ENCODE assay signal across 9 cellular contexts in the genomic region with DNA sequence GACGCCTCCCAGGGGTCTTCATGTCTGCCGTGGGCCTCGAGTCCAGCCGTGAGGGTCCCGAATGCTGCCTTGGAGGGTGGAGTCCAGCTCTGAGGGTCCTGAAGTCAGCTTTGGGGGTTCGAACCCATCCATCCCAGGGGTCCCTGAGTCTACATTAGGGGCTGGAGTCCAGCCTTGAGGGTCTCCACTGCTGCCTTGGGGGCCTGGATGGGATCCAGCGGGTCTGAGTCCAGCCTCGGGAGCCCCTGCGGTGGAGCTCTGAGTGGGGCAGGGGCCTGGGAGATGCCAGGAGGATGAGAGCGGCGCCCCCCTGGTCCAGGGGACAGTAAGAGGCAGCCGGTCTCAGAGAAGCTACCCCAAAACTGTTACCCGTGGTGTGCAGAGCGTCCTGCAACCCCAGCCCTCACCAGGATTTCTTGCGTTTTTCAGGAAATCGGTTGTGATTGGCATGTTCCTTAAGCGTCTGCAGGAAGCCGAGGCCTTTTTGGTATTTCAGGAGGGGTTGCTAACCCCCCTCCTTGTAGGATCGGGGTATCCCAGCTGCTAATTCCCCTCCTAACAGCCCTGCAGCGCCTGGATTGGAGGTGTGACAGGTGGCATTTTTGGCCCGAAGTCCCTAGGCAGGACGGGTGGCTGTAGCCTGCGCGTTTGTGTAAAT. TPM values are rescaled to one million over a fixed set of nuclear protein-coding genes. Genes with fewer than 3 reads are reported as not detected.
DNase-seq lines count a peak whose midpoint lies in the region; ATAC-seq, FAIRE-seq and TF ChIP-seq lines count a peak whose summit lies in the region.
"Had no signal": no experiment of that assay in that cellular context is flagged by ENCODE, and none has a peak within 500 bp of the region (broad histone marks: within the 10 kb centered on the region; RNA-seq: fewer than 3 reads in every experiment).

No MANE protein-coding gene starts in this region.

- DNase-seq in PC-9 (no peak), epithelial cell of esophagus (ENCODE audit: low read depth) (peak; percentile 17), H54 (ENCODE audit: insufficient read length, low spot score) (no peak), NCI-H345 (lab: John Stamatoyannopoulos, UW) (no peak), NCI-H510A (lab: John Stamatoyannopoulos, UW) (no peak)

- peaks cover 21 to 42% (median 28%) of the 10 kb centered on the region in 10 experiments; a peak in 19 of 20 replicates for H3K4me1 ChIP-seq in BLaER1 treated with 17β-estradiol and CSF1 and Interleukin-3, amounts not matched to agents 10 nM and 100 nM
- no peaks in the 10 kb centered on the region for H3K4me1 ChIP-seq in PC-9 (replicated peaks; ENCODE audit: insufficient read depth)

- peaks cover 0 to 7% (median 0%) of the 10 kb centered on the region in 11 experiments; a peak in 3 of 22 replicates for H3K9me3 ChIP-seq in BLaER1 treated with 17β-estradiol and CSF1 and Interleukin-3, amounts not matched to agents 10 nM and 100 nM (replicated peaks in 1 of 11)
- H3K9me3 ChIP-seq in PC-9 (ENCODE audit: insufficient read depth, low read depth): no peaks in the 10 kb centered on the region
- H3K9me3 ChIP-seq in neural cell (ENCODE audit: low read length): no peaks in the 10 kb centered on the region

- no peak for FAIRE-seq in H54 (lab: Jason Lieb, UNC)
- FAIRE-seq: islet of Langerhans had no signal

- H3K9ac ChIP-seq in BLaER1 treated with 17β-estradiol and CSF1 and Interleukin-3, amounts not matched to agents 10 nM and 100 nM: peak overlapping the region; percentile 98 to 100 (median 99)
- H3K9ac ChIP-seq in neural cell (ENCODE audit: low read length): peak overlapping the region; percentile 90

- no peaks in the 10 kb centered on the region for H3K27me3 ChIP-seq in BLaER1 treated with 17β-estradiol and CSF1 and Interleukin-3, amounts not matched to agents 10 nM and 100 nM
- H3K27me3 ChIP-seq in PC-9 (ENCODE audit: insufficient read depth, low read depth) (no peaks in the 10 kb centered on the region), neural cell (ENCODE audit: insufficient read depth, low read depth, low read length) (no peaks in the 10 kb centered on the region)

- TF ChIP-seq CTCF in PC-9 (conservative IDR thresholded peaks at IDR 0.05) (no peak), epithelial cell of esophagus (IDR thresholded peaks at IDR 0.05; ENCODE audit: insufficient read depth, low read depth, low read length, missing control alignments) (no peak), neural cell (IDR thresholded peaks at IDR 0.05; ENCODE audit: poor library complexity, severe bottlenecking) (no peak)

- no TSS peak for BruUV-seq in PC-9 (replicated peaks; lab: Mats Ljungman, UMichigan)

- peak overlapping the region; percentile 88 to 100 (median 98) for H3K4me3 ChIP-seq in BLaER1 treated with 17β-estradiol and CSF1 and Interleukin-3, amounts not matched to agents 10 nM and 100 nM
- H3K4me3 ChIP-seq in PC-9: peak overlapping the region; percentile 69
- H3K4me3 ChIP-seq in epithelial cell of esophagus (ENCODE audit: low read length): peak overlapping the region; percentile 85
- peak overlapping the region; percentile 94 for H3K4me3 ChIP-seq in neural cell (ENCODE audit: low read length)

- H3K27ac ChIP-seq in BLaER1 treated with 17β-estradiol and CSF1 and Interleukin-3, amounts not matched to agents 10 nM and 100 nM: peak overlapping the region; percentile 98 to 100 (median 99)
- H3K27ac ChIP-seq in PC-9 (no peak overlapping the region), neural cell (ENCODE audit: low read length) (no peak overlapping the region)

- TF ChIP-seq RAD21 in neural cell (conservative IDR thresholded peaks at IDR 0.05): no peak

- intact Hi-C loops in PC-9 (cut with micrococcal nuclease; ENCODE audit: unreplicated experiment): no loop called here

- TF ChIP-seq EP300 in neural cell (conservative IDR thresholded peaks at IDR 0.05; ENCODE audit: poor library complexity, severe bottlenecking): no peak

- no peak for TF ChIP-seq POLR2A in H54 (IDR thresholded peaks at IDR 0.05; ENCODE audit: low read depth, low read length)

- no peaks in the 10 kb centered on the region for H3K9me2 ChIP-seq in PC-9 (ENCODE audit: insufficient read depth)
- H3K9me2 ChIP-seq in neural cell (ENCODE audit: insufficient read depth, low read length): no peaks in the 10 kb centered on the region

- POLR2A ChIA-PET in PC-9 (lab: Charles Lee; ENCODE audit: unreplicated experiment): no interaction called here

- H4K20me1 ChIP-seq in BLaER1 treated with 17β-estradiol and CSF1 and Interleukin-3, amounts not matched to agents 10 nM and 100 nM: peaks cover 0 to 30% (median 17%) of the 10 kb centered on the region in 11 experiments; a peak in 17 of 22 replicates
- H4K20me1 ChIP-seq in PC-9 (ENCODE audit: insufficient read depth): no peaks in the 10 kb centered on the region
- H4K20me1 ChIP-seq in neural cell (ENCODE audit: insufficient read depth): no peaks in the 10 kb centered on the region

- peak overlapping the region; percentile 96 to 100 (median 99) for H3K4me2 ChIP-seq in BLaER1 treated with 17β-estradiol and CSF1 and Interleukin-3, amounts not matched to agents 10 nM and 100 nM
- H3K4me2 ChIP-seq in PC-9: peak overlapping the region; percentile 84
- H3K4me2 ChIP-seq in neural cell (ENCODE audit: low read length): peak overlapping the region; percentile 42

- H3F3A ChIP-seq in PC-9 (ENCODE audit: insufficient read depth, low read depth): peaks cover 6% of the 10 kb centered on the region; the same call in 1 of the 2 replicates
- no peaks in the 10 kb centered on the region for H3F3A ChIP-seq in neural cell (ENCODE audit: insufficient read depth, low read length, poor library complexity, severe bottlenecking)

- ATAC-seq in HG03139 (IDR thresholded peaks at IDR 0.05; ENCODE audit: unreplicated experiment): no peak

- H2AFZ ChIP-seq in PC-9 (no peak overlapping the region), neural cell (ENCODE audit: low read depth, low read length) (no peak overlapping the region)

- H3K36me3 ChIP-seq in BLaER1 treated with 17β-estradiol and CSF1 and Interleukin-3, amounts not matched to agents 10 nM and 100 nM: peaks cover 12 to 18% (median 15%) of the 10 kb centered on the region in 11 experiments
- no peaks in the 10 kb centered on the region for H3K36me3 ChIP-seq in PC-9 (ENCODE audit: low read depth)
- no peaks in the 10 kb centered on the region for H3K36me3 ChIP-seq in neural cell (ENCODE audit: insufficient read depth, low read length)

- CTCF ChIA-PET in PC-9 (lab: Charles Lee): no interaction called here

- H3K79me2 ChIP-seq in PC-9 (ENCODE audit: low read depth) (peaks cover 13% of the 10 kb centered on the region; the same call in 1 of the 2 replicates), neural cell (replicated peaks; ENCODE audit: insufficient read depth, low read length) (peaks cover 8% of the 10 kb centered on the region)

TF ChIP-seq in neural cell, 6 proteins besides CTCF, POLR2A, EP300 and RAD21:
- no peak for TF ChIP-seq POLR2AphosphoS5 (IDR thresholded peaks at IDR 0.05)
- TF ChIP-seq, protein P1, sequence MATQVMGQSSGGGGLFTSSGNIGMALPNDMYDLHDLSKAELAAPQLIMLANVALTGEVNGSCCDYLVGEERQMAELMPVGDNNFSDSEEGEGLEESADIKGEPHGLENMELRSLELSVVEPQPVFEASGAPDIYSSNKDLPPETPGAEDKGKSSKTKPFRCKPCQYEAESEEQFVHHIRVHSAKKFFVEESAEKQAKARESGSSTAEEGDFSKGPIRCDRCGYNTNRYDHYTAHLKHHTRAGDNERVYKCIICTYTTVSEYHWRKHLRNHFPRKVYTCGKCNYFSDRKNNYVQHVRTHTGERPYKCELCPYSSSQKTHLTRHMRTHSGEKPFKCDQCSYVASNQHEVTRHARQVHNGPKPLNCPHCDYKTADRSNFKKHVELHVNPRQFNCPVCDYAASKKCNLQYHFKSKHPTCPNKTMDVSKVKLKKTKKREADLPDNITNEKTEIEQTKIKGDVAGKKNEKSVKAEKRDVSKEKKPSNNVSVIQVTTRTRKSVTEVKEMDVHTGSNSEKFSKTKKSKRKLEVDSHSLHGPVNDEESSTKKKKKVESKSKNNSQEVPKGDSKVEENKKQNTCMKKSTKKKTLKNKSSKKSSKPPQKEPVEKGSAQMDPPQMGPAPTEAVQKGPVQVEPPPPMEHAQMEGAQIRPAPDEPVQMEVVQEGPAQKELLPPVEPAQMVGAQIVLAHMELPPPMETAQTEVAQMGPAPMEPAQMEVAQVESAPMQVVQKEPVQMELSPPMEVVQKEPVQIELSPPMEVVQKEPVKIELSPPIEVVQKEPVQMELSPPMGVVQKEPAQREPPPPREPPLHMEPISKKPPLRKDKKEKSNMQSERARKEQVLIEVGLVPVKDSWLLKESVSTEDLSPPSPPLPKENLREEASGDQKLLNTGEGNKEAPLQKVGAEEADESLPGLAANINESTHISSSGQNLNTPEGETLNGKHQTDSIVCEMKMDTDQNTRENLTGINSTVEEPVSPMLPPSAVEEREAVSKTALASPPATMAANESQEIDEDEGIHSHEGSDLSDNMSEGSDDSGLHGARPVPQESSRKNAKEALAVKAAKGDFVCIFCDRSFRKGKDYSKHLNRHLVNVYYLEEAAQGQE (IDR thresholded peaks at IDR 0.05; ENCODE audit: borderline replicate concordance): no peak
- TF ChIP-seq SMC3 (conservative IDR thresholded peaks at IDR 0.05; ENCODE audit: poor library complexity): no peak
- TF ChIP-seq TAF1 (IDR thresholded peaks at IDR 0.05; ENCODE audit: low read depth): no peak
- TF ChIP-seq MXI1 (conservative IDR thresholded peaks at IDR 0.05; ENCODE audit: poor library complexity, severe bottlenecking): no peak
- TF ChIP-seq EZH2 (IDR thresholded peaks at IDR 0.05; ENCODE audit: borderline replicate concordance, insufficient read depth, low read length, poor library complexity, severe bottlenecking): no peak
TF ChIP-seq in neural cell: peak in this region for 0.

RNA-seq across cellular contexts. Expression of gene GTPBP6, which starts 1.7 kb away (rescaled TPM):
- 43.5 and 47.0 TPM in 2 replicates for total RNA-seq in PC-9 (2021)
- polyA plus RNA-seq in neural cell: 23.6 and 35.6 TPM in 2 replicates
- 19.1 and 23.1 TPM in 2 replicates for polyA minus RNA-seq in neural cell

RNA-seq across cellular contexts. Expression of gene PLCXD1, which starts 39.1 kb away (rescaled TPM):
- 8.7 and 9.0 TPM in 2 replicates for total RNA-seq in PC-9 (2021)
- 24.6 and 30.1 TPM in 2 replicates for polyA plus RNA-seq in neural cell
- polyA minus RNA-seq in neural cell: 24.1 and 26.3 TPM in 2 replicates

Comparison
In these comparisons a context has a peak if more than half of its experiments do, and no peak if none do; other contexts are left out.
1. H3K27ac ChIP-seq: peak in BLaER1 treated with 17β-estradiol and CSF1 and Interleukin-3, amounts not matched to agents 10 nM and 100 nM (11 of 11); none in PC-9 (single experiment) and neural cell (single experiment).
2. H3K4me2 ChIP-seq: peak in every context shown above with its lines; median percentile 99 in BLaER1 treated with 17β-estradiol and CSF1 and Interleukin-3, amounts not matched to agents 10 nM and 100 nM; 84 in PC-9; 42 in neural cell.
3. Peak in every context shown above with its lines, with median percentiles within 50 percentile points of each other: H3K4me3 ChIP-seq.